In the genomic region with DNA sequence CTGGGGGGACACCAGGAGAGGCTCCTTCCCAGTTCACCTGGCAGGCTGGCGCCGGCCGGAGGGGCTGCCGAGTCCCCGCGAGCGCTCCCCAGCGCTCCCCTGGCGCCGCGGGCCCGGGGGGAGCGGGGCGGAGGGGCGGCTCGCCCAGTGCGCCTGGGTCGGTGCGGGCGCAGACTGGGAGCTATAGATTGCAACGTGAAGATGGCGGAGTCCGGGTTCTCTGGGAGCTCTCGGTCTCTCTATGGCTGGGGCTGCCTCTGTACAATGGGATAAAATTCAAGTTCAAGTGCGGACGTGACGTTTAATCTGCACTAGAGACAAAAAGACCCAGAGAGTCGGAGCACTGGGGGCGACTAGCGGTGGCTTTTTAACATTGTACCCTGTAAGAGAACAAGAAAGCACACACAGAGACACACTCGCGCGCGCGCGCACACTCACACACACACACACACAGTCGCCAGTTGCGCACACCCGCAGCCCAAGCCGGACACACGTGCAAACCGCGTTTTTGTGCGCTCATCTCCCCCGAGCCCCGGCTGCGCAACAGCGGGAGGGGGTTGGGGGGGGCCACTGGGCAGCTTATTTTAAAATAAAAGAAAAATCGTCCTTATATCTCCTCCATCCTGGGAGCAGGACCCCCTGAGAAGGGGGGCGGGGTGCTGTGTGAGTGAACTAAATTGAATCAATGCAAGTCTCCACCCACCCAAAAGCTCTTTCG, we compare ENCODE assay signal across 8 cellular contexts. TPM values are rescaled to one million over a fixed set of nuclear protein-coding genes. Genes with fewer than 3 reads are reported as not detected.
A peak's percentile ranks its signal among the peaks of the same experiment; 100 is the strongest.
DNase-seq lines count a peak whose midpoint lies in the region; ATAC-seq, FAIRE-seq and TF ChIP-seq lines count a peak whose summit lies in the region.

A gene (minus strand): TSS at position 247 of the 718 bp plus-strand sequence. CDS start 979 bp downstream, outside the sequence.

- peak within 1 kb of the TSS; percentile 85 to 89 for H3K27ac ChIP-seq in A549
- H3K27ac ChIP-seq in HepG2 (ENCODE audit: extremely low read length, insufficient read depth, low read length): no peak within 1 kb of the TSS

- in situ Hi-C loops in HepG2 (cut with HindIII; ENCODE audit: extremely low pct_ligation_motif_present, low pct_unique_long_range_greater_than_20kb): loop anchor here (25.0 kb wide), 2 partner anchors 1135 to 1285 kb away; no protein-coding TSS in a partner anchor

- H3K27me3 ChIP-seq in HepG2 (ENCODE audit: control insufficient read depth in 1 of 2, insufficient read depth in 2 of 2, low read length in 2 of 2): peaks cover 6 to 40% of the 10 kb centered on the region in 2 experiments; a peak in 4 of 5 replicates

- H3K79me2 ChIP-seq in HepG2 (ENCODE audit: insufficient read depth, low read length): no peaks in the 10 kb centered on the region

- peak; percentile 63 to 78 for TF ChIP-seq RAD21 in A549 (conservative IDR thresholded peaks at IDR 0.05 in 1 of 2, IDR thresholded peaks at IDR 0.05 in 1 of 2)
- TF ChIP-seq RAD21 in HepG2 (CRISPR knock-in tag; IDR thresholded peaks at IDR 0.05): 0 out of 2 replicates have a peak, but pooled peaks have one; percentile 14

- ATAC-seq in A549 (peak; percentile 62 to 81), GM18520 (IDR thresholded peaks at IDR 0.05; ENCODE audit: unreplicated experiment) (peak; percentile 74), HG03139 (IDR thresholded peaks at IDR 0.05; ENCODE audit: unreplicated experiment) (peak; percentile 62), HepG2 (peak; percentile 45)
- ATAC-seq in activated CD4-positive, CD25-positive, alpha-beta regulatory T cell treated with anti-CD3 and anti-CD28 coated beads, Interleukin-2, amount 50 U/mL, for 24 hours: peak; percentile 78 to 79

- DNase-seq in A549 (ENCODE audit: low read depth in 1 of 2, low spot score in 1 of 2) (peak; percentile 86 to 93), NCI-H2227 treated with DMSO at 0.1 percent for 48 hours (lab: John Stamatoyannopoulos, UW) (peak; percentile 67), HepG2 (ENCODE audit: low spot score) (peak; percentile 84)
- peak; percentile 91 for DNase-seq in central memory CD4-positive, alpha-beta T cell
- DNase-seq in stimulated activated CD4-positive, alpha-beta T cell treated with anti-CD3 and anti-CD28 coated beads, Interleukin-4, amount 100 ng/mL, for 1 hour: peak; percentile 87

- no peaks in the 10 kb centered on the region for H3K9me3 ChIP-seq in A549
- no peaks in the 10 kb centered on the region for H3K9me3 ChIP-seq in HepG2 (ENCODE audit: low read length)

- no peak within 1 kb of the TSS for H2AFZ ChIP-seq in HepG2 (ENCODE audit: low read length)

- H3K4me1 ChIP-seq in A549: peaks cover 23% of the 10 kb centered on the region
- peaks cover 36% of the 10 kb centered on the region for H3K4me1 ChIP-seq in HepG2 (ENCODE audit: insufficient read depth, low read length)

- H3K4me3 ChIP-seq in A549: peak within 1 kb of the TSS; percentile 83
- peak within 1 kb of the TSS; percentile 27 to 63 (median 49) for H3K4me3 ChIP-seq in HepG2 (replicated peaks in 1 of 3; ENCODE audit: insufficient read depth in 1 of 3, low read depth in 2 of 3, low read length in 3 of 3)

- H3K4me2 ChIP-seq in A549 (peak within 1 kb of the TSS; percentile 97), HepG2 (ENCODE audit: low read depth, low read length) (peak within 1 kb of the TSS; percentile 80)

- intact Hi-C loops in HepG2 (cut with micrococcal nuclease; ENCODE audit: unreplicated experiment): loop anchor here (2.0 to 5.0 kb wide), 2 partner anchors 45 to 143 kb away; no protein-coding TSS in a partner anchor

- CTCF ChIA-PET in A549 (lab: Yijun Ruan, JAX) (interaction anchor here (1.1 to 3.4 kb wide), 5 partner anchors 10 to 144 kb away, joined by 3 to 13 read pairs (median 4); no protein-coding TSS in a partner anchor), HepG2 (lab: Yijun Ruan, JAX; ENCODE audit: low intra/inter-chr PET ratio, low total read pairs) (no interaction called here)

- FAIRE-seq in A549 (lab: Jason Lieb, UNC): peak; percentile 86
- FAIRE-seq in HepG2 (lab: Jason Lieb, UNC): no peak

- TF ChIP-seq CTCF in A549 (IDR thresholded peaks at IDR 0.05) (peak; percentile 61), HepG2 (CRISPR knock-in tag; IDR thresholded peaks at IDR 0.05) (peak; percentile 30; the same call in 1 of the 2 replicates)

- TF ChIP-seq EP300 in A549 (IDR thresholded peaks at IDR 0.05) (no peak), HepG2 (IDR thresholded peaks at IDR 0.05; ENCODE audit: low read depth in 2 of 2, low read length in 2 of 2) (no peak), HepG2 (CRISPR knock-in tag; IDR thresholded peaks at IDR 0.05; ENCODE audit: borderline replicate concordance) (no peak)

- peak; percentile 52 for TF ChIP-seq POLR2A in A549 (IDR thresholded peaks at IDR 0.05; ENCODE audit: low read length)
- TF ChIP-seq POLR2A in HepG2 (IDR thresholded peaks at IDR 0.05; ENCODE audit: insufficient read depth in 1 of 2, low read depth in 2 of 2, low read length in 2 of 2): no peak

- WGBS in A549 (ENCODE audit: missing lambda C conversion rate): 2% methylated on average over 40 of the region's 51 CpGs
- WGBS in HepG2 (ENCODE audit: low lambda C conversion rate): 8% methylated on average over 21 of the region's 51 CpGs

- H4K20me1 ChIP-seq in HepG2 (ENCODE audit: insufficient read depth, low read length): no peaks in the 10 kb centered on the region

- no TSS peak for BruUV-seq in HepG2 (replicated peaks; lab: Mats Ljungman, UMichigan)

- H3K9ac ChIP-seq in HepG2 (ENCODE audit: insufficient read depth, low read depth, low read length): no peak within 1 kb of the TSS

- POLR2A ChIA-PET in A549 (lab: Yijun Ruan, JAX) (interaction anchor here (0.9 kb wide), 1 partner anchor 1293 kb away, joined by 3 read pairs; no protein-coding TSS in a partner anchor), HepG2 (lab: Yijun Ruan, JAX) (no interaction called here)

- H3K36me3 ChIP-seq in HepG2 (replicated peaks in 1 of 2; ENCODE audit: control insufficient read depth in 1 of 2, insufficient read depth in 2 of 2, low read length in 2 of 2): no peaks in the 10 kb centered on the region

TF ChIP-seq in A549, 52 proteins besides CTCF, POLR2A, EP300 and RAD21 (continues in another document):
- peak; percentile 25; the same call in 1 of the 2 replicates for TF ChIP-seq PHF8 (IDR thresholded peaks at IDR 0.05; ENCODE audit: borderline replicate concordance, low read depth)
- TF ChIP-seq, protein P1, sequence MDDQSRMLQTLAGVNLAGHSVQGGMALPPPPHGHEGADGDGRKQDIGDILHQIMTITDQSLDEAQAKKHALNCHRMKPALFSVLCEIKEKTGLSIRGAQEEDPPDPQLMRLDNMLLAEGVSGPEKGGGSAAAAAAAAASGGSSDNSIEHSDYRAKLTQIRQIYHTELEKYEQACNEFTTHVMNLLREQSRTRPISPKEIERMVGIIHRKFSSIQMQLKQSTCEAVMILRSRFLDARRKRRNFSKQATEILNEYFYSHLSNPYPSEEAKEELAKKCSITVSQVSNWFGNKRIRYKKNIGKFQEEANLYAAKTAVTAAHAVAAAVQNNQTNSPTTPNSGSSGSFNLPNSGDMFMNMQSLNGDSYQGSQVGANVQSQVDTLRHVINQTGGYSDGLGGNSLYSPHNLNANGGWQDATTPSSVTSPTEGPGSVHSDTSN (IDR thresholded peaks at IDR 0.05): no peak
- TF ChIP-seq SMC3 (IDR thresholded peaks at IDR 0.05): peak; percentile 48; the same call in 2 of the 3 replicates
- no peak for TF ChIP-seq CBX8 (IDR thresholded peaks at IDR 0.05)

TF ChIP-seq in HepG2, 621 proteins besides CTCF, POLR2A, EP300 and RAD21 (continues in another document):
- peak; percentile 35; the same call in 1 of the 2 replicates for TF ChIP-seq BCL6 (CRISPR knock-in tag; IDR thresholded peaks at IDR 0.05)
- TF ChIP-seq KDM6A (CRISPR knock-in tag; IDR thresholded peaks at IDR 0.05; ENCODE audit: low read depth): no peak

RNA-seq across cellular contexts. Expression of the gene that starts here (rescaled TPM):
- polyA plus RNA-seq in A549 (2011; rRNA removed): 0.43 and 0.44 TPM in 2 replicates
- polyA plus RNA-seq in A549 (2012; cell fraction: cytosol; rRNA removed): 0.11 and 0.19 TPM in 2 replicates
- polyA plus RNA-seq in A549 (2012; cell fraction: nucleus; rRNA removed): 0.32 and 0.49 TPM in 2 replicates
- 0.31 to 0.49 TPM (median 0.42 TPM) in 3 replicates for polyA plus RNA-seq in A549 (2017; fragmentation: RNase III; extraction: RNeasy Plus Mini Kit Qiagen cat#74134 plus additional on column Dnase treatment)
- polyA minus RNA-seq in A549 (2011; rRNA and poly(A)+ RNA removed): 0.87 and 0.97 TPM in 2 replicates
- total RNA-seq in HepG2 (2016; rRNA removed; fragmentation: Illumina TruSeq; extraction: Trizol): not detected in 2 replicates
- total RNA-seq in HepG2 (2016; cell fraction: cytosol; rRNA removed; fragmentation: Illumina TruSeq; extraction: Trizol; ENCODE audit: low read depth): not detected in 2 replicates
- not detected in 2 replicates for total RNA-seq in HepG2 (2016; cell fraction: insoluble cytoplasmic fraction; rRNA removed; fragmentation: Illumina TruSeq; extraction: Trizol)
- not detected in 2 replicates for total RNA-seq in HepG2 (2016; cell fraction: membrane; rRNA removed; fragmentation: Illumina TruSeq; extraction: Trizol)
- total RNA-seq in HepG2 (2016; cell fraction: nucleus; rRNA removed; fragmentation: Illumina TruSeq; extraction: Trizol): not detected in 2 replicates
- not detected in 2 replicates for polyA plus RNA-seq in HepG2 (2011; rRNA removed)
- not detected in 2 replicates for polyA plus RNA-seq in HepG2 (2011; cell fraction: cytosol; rRNA removed)
- 0.02 and 0.03 TPM in 2 replicates for polyA plus RNA-seq in HepG2 (2011; cell fraction: nucleus; rRNA removed)
- not detected in 2 replicates for polyA plus RNA-seq in HepG2 (2012)
- not detected in 2 replicates for polyA plus RNA-seq in HepG2 (2016; cell fraction: cytosol; fragmentation: Illumina TruSeq; extraction: Trizol; ENCODE audit: low read depth)
- not detected in 2 replicates for polyA plus RNA-seq in HepG2 (2016; cell fraction: insoluble cytoplasmic fraction; fragmentation: Illumina TruSeq; extraction: Trizol; ENCODE audit: low read depth)
- polyA plus RNA-seq in HepG2 (2016; cell fraction: membrane; fragmentation: Illumina TruSeq; extraction: Trizol; ENCODE audit: low read depth): not detected in 2 replicates
- polyA plus RNA-seq in HepG2 (2016; cell fraction: nucleus; fragmentation: Illumina TruSeq; extraction: Trizol; ENCODE audit: insufficient read depth, low read depth): not detected in 2 replicates
- not detected in 2 replicates for polyA minus RNA-seq in HepG2 (2011; rRNA and poly(A)+ RNA removed; ENCODE audit: low replicate concordance)
- polyA minus RNA-seq in HepG2 (2011; cell fraction: cytosol; rRNA and poly(A)+ RNA removed): not detected in 2 replicates
- under 0.01 TPM in 1 of 2 replicates, not detected in the other for polyA minus RNA-seq in HepG2 (2011; cell fraction: nucleus; rRNA and poly(A)+ RNA removed)

Comparison
In these comparisons a context has a peak if more than half of its experiments do, and no peak if none do; other contexts are left out.
1. Peak in DNase-seq, ATAC-seq, H3K4me3 ChIP-seq, H3K27ac ChIP-seq and H3K4me2 ChIP-seq in A549; RNA of the gene not detected or under 1 TPM.
2. Peak in DNase-seq, ATAC-seq, H3K4me3 ChIP-seq and H3K4me2 ChIP-seq in HepG2; RNA of the gene not detected or under 1 TPM.